In genomic region chr17:364766-365165, GRCh38 we compare ENCODE assay signal across 1 cellular context.
TF ChIP-seq lines count a peak whose summit lies in the region.

No MANE protein-coding gene starts in this region.

TF ChIP-seq in HepG2, 621 proteins besides CTCF, POLR2A, EP300 and RAD21:
- TF ChIP-seq, protein P1, sequence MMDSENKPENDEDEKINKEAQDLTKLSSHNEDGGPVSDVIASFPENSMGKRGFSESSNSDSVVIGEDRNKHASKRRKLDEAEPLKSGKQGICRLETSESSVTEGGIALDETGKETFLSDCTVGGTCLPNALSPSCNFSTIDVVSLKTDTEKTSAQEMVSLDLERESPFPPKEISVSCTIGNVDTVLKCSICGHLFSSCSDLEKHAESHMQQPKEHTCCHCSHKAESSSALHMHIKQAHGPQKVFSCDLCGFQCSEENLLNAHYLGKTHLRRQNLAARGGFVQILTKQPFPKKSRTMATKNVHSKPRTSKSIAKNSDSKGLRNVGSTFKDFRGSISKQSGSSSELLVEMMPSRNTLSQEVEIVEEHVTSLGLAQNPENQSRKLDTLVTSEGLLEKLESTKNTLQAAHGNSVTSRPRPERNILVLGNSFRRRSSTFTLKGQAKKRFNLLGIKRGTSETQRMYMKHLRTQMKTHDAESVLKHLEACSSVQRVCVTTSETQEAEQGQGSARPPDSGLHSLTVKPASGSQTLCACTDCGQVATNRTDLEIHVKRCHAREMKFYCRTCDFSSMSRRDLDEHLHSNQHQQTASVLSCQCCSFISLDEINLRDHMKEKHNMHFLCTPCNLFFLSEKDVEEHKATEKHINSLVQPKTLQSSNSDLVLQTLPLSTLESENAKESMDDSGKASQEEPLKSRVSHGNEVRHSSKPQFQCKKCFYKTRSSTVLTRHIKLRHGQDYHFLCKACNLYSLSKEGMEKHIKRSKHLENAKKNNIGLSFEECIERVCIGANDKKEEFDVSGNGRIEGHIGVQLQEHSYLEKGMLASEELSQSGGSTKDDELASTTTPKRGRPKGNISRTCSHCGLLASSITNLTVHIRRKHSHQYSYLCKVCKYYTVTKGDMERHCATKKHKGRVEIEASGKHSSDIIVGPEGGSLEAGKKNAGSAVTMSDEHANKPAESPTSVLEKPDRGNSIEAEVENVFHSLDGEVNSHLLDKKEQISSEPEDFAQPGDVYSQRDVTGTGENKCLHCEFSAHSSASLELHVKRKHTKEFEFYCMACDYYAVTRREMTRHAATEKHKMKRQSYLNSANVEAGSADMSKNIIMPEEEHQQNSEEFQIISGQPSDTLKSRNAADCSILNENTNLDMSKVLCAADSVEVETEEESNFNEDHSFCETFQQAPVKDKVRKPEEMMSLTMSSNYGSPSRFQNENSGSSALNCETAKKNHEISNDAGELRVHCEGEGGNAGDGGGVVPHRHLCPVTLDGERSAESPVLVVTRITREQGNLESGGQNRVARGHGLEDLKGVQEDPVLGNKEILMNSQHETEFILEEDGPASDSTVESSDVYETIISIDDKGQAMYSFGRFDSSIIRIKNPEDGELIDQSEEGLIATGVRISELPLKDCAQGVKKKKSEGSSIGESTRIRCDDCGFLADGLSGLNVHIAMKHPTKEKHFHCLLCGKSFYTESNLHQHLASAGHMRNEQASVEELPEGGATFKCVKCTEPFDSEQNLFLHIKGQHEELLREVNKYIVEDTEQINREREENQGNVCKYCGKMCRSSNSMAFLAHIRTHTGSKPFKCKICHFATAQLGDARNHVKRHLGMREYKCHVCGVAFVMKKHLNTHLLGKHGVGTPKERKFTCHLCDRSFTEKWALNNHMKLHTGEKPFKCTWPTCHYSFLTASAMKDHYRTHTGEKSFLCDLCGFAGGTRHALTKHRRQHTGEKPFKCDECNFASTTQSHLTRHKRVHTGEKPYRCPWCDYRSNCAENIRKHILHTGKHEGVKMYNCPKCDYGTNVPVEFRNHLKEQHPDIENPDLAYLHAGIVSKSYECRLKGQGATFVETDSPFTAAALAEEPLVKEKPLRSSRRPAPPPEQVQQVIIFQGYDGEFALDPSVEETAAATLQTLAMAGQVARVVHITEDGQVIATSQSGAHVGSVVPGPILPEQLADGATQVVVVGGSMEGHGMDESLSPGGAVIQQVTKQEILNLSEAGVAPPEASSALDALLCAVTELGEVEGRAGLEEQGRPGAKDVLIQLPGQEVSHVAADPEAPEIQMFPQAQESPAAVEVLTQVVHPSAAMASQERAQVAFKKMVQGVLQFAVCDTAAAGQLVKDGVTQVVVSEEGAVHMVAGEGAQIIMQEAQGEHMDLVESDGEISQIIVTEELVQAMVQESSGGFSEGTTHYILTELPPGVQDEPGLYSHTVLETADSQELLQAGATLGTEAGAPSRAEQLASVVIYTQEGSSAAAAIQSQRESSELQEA (CRISPR knock-in tag; IDR thresholded peaks at IDR 0.05; ENCODE audit: not compliant biosample characterization) = no peak
- TF ChIP-seq CHCHD3 (CRISPR knock-in tag; IDR thresholded peaks at IDR 0.05) (no peak), AGO2 (optimal IDR thresholded peaks at IDR 0.05; ENCODE audit: low read depth, low read length) (no peak), FOXA3 (CRISPR knock-in tag; IDR thresholded peaks at IDR 0.05) (no peak), MNT (IDR thresholded peaks at IDR 0.05) (no peak), TP53 (CRISPR knock-in tag; conservative IDR thresholded peaks at IDR 0.05) (no peak), ZFY (CRISPR knock-in tag; IDR thresholded peaks at IDR 0.05) (no peak), PHB2 (IDR thresholded peaks at IDR 0.05; ENCODE audit: partially characterized antibody) (no peak), ZNF205 (CRISPR knock-in tag; IDR thresholded peaks at IDR 0.05) (no peak), MXD1 (CRISPR knock-in tag; IDR thresholded peaks at IDR 0.05) (no peak), SMAD3 (CRISPR knock-in tag; IDR thresholded peaks at IDR 0.05) (no peak), ZSCAN30 (CRISPR knock-in tag; IDR thresholded peaks at IDR 0.05) (no peak), ARHGAP35 (CRISPR knock-in tag; IDR thresholded peaks at IDR 0.05; ENCODE audit: borderline replicate concordance) (no peak), NCOA2 (CRISPR knock-in tag; IDR thresholded peaks at IDR 0.05) (no peak)
